In the genomic region with DNA sequence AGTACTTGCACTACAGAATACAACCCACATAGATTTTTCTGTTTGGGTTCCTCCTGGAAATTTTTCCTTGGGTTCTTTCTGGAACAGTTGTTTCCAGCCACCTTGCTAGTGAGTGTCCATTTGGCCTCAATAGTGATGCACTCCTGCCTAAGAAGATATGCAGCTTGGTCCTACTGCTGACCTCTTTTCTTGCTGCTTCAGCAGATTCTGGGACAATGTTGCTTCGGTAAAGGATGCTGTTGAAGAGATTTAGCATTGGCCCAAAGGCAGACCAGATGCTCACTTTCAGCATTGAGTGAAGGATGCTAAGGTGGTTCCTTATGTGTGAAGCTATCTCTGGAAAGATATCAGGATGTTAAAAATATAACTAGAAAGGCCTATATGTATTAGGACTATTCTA, we compare ENCODE assay signal across 33 cellular contexts.
"Had no signal": no experiment of that assay in that cellular context is flagged by ENCODE, and none has a peak within 500 bp of the region (broad histone marks: within the 10 kb centered on the region; RNA-seq: fewer than 3 reads in every experiment).

No MANE protein-coding gene starts in this region.

- H3K4me3 ChIP-seq: adrenal gland, body of pancreas, breast epithelium had no signal

- FAIRE-seq: astrocyte, TTC549 had no signal

- ATAC-seq: activated CD8-positive, alpha-beta T cell treated with anti-CD3 and anti-CD28 coated beads for 36 hours; activated naive CD4-positive, alpha-beta T cell treated with anti-CD3 and anti-CD28 coated beads, Interleukin-2, amount 50 U/mL, for 72 hours; activated T-cell treated with anti-CD3 and anti-CD28 coated beads, Interleukin-2, amount 50 U/mL, for 4 hours; activated T-cell treated with anti-CD3 and anti-CD28 coated beads, Interleukin-2, amount 50 U/mL, for 72 hours; activated T-helper 17 cell treated with anti-CD3 and anti-CD28 coated beads, Interleukin-2, amount 50 U/mL, for 72 hours; body of pancreas had no signal

- H3K4me1 ChIP-seq: adrenal gland, breast epithelium had no signal

- H3K36me3 ChIP-seq: adrenal gland, brain microvascular endothelial cell, breast epithelium had no signal

- H3K9me3 ChIP-seq: adrenal gland, body of pancreas, breast epithelium had no signal

- DNase-seq: activated B cell treated with CpG ODN at 0.5 μM for 24 hours; activated CD4-positive, alpha-beta memory T cell treated with anti-CD3 and anti-CD28 coated beads for 36 hours; activated CD4-positive, alpha-beta T cell treated with anti-CD3 and anti-CD28 coated beads for 4 hours; activated CD4-positive, alpha-beta T cell treated with anti-CD3 and anti-CD28 coated beads, Interleukin-2, amount 10 ng/mL, durations not matched to agents 24 days and 14 days; activated CD4-positive, alpha-beta T cell treated with anti-CD3 and anti-CD28 coated beads, Interleukin-2, amount 50 U/mL, for 1 hour; activated CD4-positive, alpha-beta T cell treated with anti-CD3 and anti-CD28 coated beads, Interleukin-2, amount 50 U/mL, for 4 hours; activated CD4-positive, CD25-positive, alpha-beta regulatory T cell treated with anti-CD3 and anti-CD28 coated beads, Interleukin-2, amount 50 U/mL, for 72 hours; activated CD8-positive, alpha-beta memory T cell treated with anti-CD3 and anti-CD28 coated beads, Interleukin-2, amount 50 U/mL, for 4 hours; activated CD8-positive, alpha-beta T cell treated with anti-CD3 and anti-CD28 coated beads for 36 hours; activated effector memory CD4-positive, alpha-beta T cell treated with anti-CD3 and anti-CD28 coated beads, Interleukin-2, amount 50 U/mL, for 16 hours; activated gamma-delta T cell treated with Interleukin-2 at 50 U/mL for 16 hours; activated naive CD4-positive, alpha-beta T cell; activated naive CD4-positive, alpha-beta T cell treated with anti-CD3 and anti-CD28 coated beads for 36 hours; activated naive CD4-positive, alpha-beta T cell treated with anti-CD3 and anti-CD28 coated beads, Interleukin-2, amount 50 U/mL, for 16 hours; activated naive CD8-positive, alpha-beta T cell treated with anti-CD3 and anti-CD28 coated beads for 36 hours; activated T-cell treated with anti-CD3 and anti-CD28 coated beads for 4 hours; activated T-cell treated with anti-CD3 and anti-CD28 coated beads, Interleukin-2, amount 50 U/mL, for 1 hour; activated T-cell treated with anti-CD3 and anti-CD28 coated beads, Interleukin-2, amount 50 U/mL, for 4 hours; activated T-cell treated with anti-CD3 and anti-CD28 coated beads, Interleukin-2, amount 50 U/mL, for 72 hours; adrenal gland; amniotic stem cell; aorta; body of pancreas; brain microvascular endothelial cell; central memory CD4-positive, alpha-beta T cell; T-helper 2 cell; T-helper 9 cell had no signal

- H3K27me3 ChIP-seq: adrenal gland, body of pancreas, brain microvascular endothelial cell, breast epithelium had no signal

- H3K27ac ChIP-seq: adrenal gland, body of pancreas, brain microvascular endothelial cell, breast epithelium, VCaP had no signal
